13 cellular contexts compared by ENCODE assay signal in genomic region chr1:12451560-12451900, GRCh38.
A peak's percentile ranks its signal among the peaks of the same experiment; 100 is the strongest.
DNase-seq lines count a peak whose midpoint lies in the region; ATAC-seq and TF ChIP-seq lines count a peak whose summit lies in the region.
"Had no signal": no experiment of that assay in that cellular context is flagged by ENCODE, and none has a peak within 500 bp of the region (broad histone marks: within the 10 kb centered on the region; RNA-seq: fewer than 3 reads in every experiment).

No MANE protein-coding gene starts in this region.

- H3K36me3 ChIP-seq in IMR-90 (ENCODE audit: control insufficient read depth, insufficient read depth, low read length): peaks cover 3% of the 10 kb centered on the region; the same call in 1 of the 2 replicates
- H3K36me3 ChIP-seq in thoracic aorta: no peaks in the 10 kb centered on the region

- H3K27me3 ChIP-seq in IMR-90 (ENCODE audit: control insufficient read depth, insufficient read depth, low read length): no peaks in the 10 kb centered on the region
- no peaks in the 10 kb centered on the region for H3K27me3 ChIP-seq in thoracic aorta (replicated peaks; ENCODE audit: insufficient read depth)
- H3K27me3 ChIP-seq: foreskin keratinocyte had no signal

- no peak overlapping the region for H4K8ac ChIP-seq in IMR-90 (ENCODE audit: low read depth in 2 of 2, low read length in 2 of 2)

- no peaks in the 10 kb centered on the region for H3K9me3 ChIP-seq in IMR-90 (ENCODE audit: control insufficient read depth, insufficient read depth, low read length)
- H3K9me3 ChIP-seq in thoracic aorta: no peaks in the 10 kb centered on the region

- H4K5ac ChIP-seq in IMR-90 (ENCODE audit: low read depth, low read length): no peak overlapping the region

- H3K36me3 Mint-ChIP-seq in activated naive CD8-positive, alpha-beta T cell treated with anti-CD3 and anti-CD28 coated beads, Interleukin-2, amount 10 ng/mL, durations not matched to agents 7 days and 5 days: peaks cover 35% of the 10 kb centered on the region
- peaks cover 9% of the 10 kb centered on the region for H3K36me3 Mint-ChIP-seq in mesothelial cell of epicardium

- H3K79me1 ChIP-seq in IMR-90 (ENCODE audit: low read depth in 1 of 2, low read length in 2 of 2): peaks cover 5 to 36% of the 10 kb centered on the region in 2 experiments; a peak in 2 of 4 replicates

- H3K4me2 ChIP-seq in IMR-90 (ENCODE audit: low read depth, low read length): no peak overlapping the region
- H3K4me2 ChIP-seq: PC-9 had no signal

- no peak overlapping the region for H2AK9ac ChIP-seq in IMR-90 (replicated peaks; ENCODE audit: low read depth, low read length, poor library complexity)

- TF ChIP-seq CTCF in IMR-90 (conservative IDR thresholded peaks at IDR 0.05; ENCODE audit: low read depth, low read length) (no peak), mesothelial cell of epicardium (IDR thresholded peaks at IDR 0.05; ENCODE audit: unreplicated experiment) (no peak), thoracic aorta (IDR thresholded peaks at IDR 0.05) (no peak)

- no peaks in the 10 kb centered on the region for H3K27me3 Mint-ChIP-seq in activated naive CD8-positive, alpha-beta T cell treated with anti-CD3 and anti-CD28 coated beads, Interleukin-2, amount 10 ng/mL, durations not matched to agents 7 days and 5 days
- H3K27me3 Mint-ChIP-seq in mesothelial cell of epicardium (ENCODE audit: low read depth): no peaks in the 10 kb centered on the region

- no peaks in the 10 kb centered on the region for H4K20me1 ChIP-seq in IMR-90 (ENCODE audit: insufficient read depth, low read length)

- no peaks in the 10 kb centered on the region for H3K9me3 Mint-ChIP-seq in activated naive CD8-positive, alpha-beta T cell treated with anti-CD3 and anti-CD28 coated beads, Interleukin-2, amount 10 ng/mL, durations not matched to agents 7 days and 5 days
- H3K9me3 Mint-ChIP-seq in mesothelial cell of epicardium: no peaks in the 10 kb centered on the region

- in situ Hi-C loops in IMR-90 (cut with MboI; ENCODE audit: low sequenced_read_pairs): no loop called here

- ATAC-seq in IMR-90 (ENCODE audit: low read depth) (no peak), thoracic aorta (ENCODE audit: insufficient number of reproducible peaks, low FRiP score, low read depth) (no peak), HG02885 (IDR thresholded peaks at IDR 0.05; ENCODE audit: poor library complexity, unreplicated experiment) (no peak)
- no peak for ATAC-seq in activated naive CD8-positive, alpha-beta T cell treated with anti-CD3 and anti-CD28 coated beads, Interleukin-2, amount 10 ng/mL, durations not matched to agents 7 days and 5 days (ENCODE audit: low read depth)
- ATAC-seq: foreskin keratinocyte, left cardiac atrium had no signal

- H3K56ac ChIP-seq in IMR-90 (ENCODE audit: extremely low read depth, insufficient read depth, low read length): no peak overlapping the region

- peaks cover 28% of the 10 kb centered on the region for H3K9me1 ChIP-seq in IMR-90 (ENCODE audit: insufficient read depth, low read length)

- no peak overlapping the region for H2BK15ac ChIP-seq in IMR-90 (ENCODE audit: low read depth, low read length)

- H3K4me3 Mint-ChIP-seq in activated naive CD8-positive, alpha-beta T cell treated with anti-CD3 and anti-CD28 coated beads, Interleukin-2, amount 10 ng/mL, durations not matched to agents 7 days and 5 days: peak overlapping the region; percentile 84
- H3K4me3 Mint-ChIP-seq in mesothelial cell of epicardium: no peak overlapping the region

- H4K91ac ChIP-seq in IMR-90 (ENCODE audit: insufficient read depth, low read depth, low read length): no peak overlapping the region

- H3K18ac ChIP-seq in IMR-90 (ENCODE audit: low read depth, low read length): no peak overlapping the region

- dilution Hi-C loops in IMR-90 (cut with HindIII; ENCODE audit: low sequenced_read_pairs, unreplicated experiment): no loop called here

- H3K4me1 ChIP-seq in IMR-90 (ENCODE audit: control insufficient read depth, insufficient read depth, low read length): peaks cover 34% of the 10 kb centered on the region
- H3K4me1 ChIP-seq in thoracic aorta (ENCODE audit: control insufficient read depth in 1 of 2, low read depth in 2 of 2): peaks cover 86 to 99% of the 10 kb centered on the region in 2 donors

- no peak overlapping the region for H3K9ac ChIP-seq in IMR-90 (ENCODE audit: low read depth, low read length)
- H3K9ac ChIP-seq: GM23248 had no signal

- H3K14ac ChIP-seq in IMR-90 (replicated peaks; ENCODE audit: low read depth, low read length): no peak overlapping the region

- intact Hi-C loops in IMR-90 (cut with micrococcal nuclease): no loop called here

- H3K4me1 Mint-ChIP-seq in activated naive CD8-positive, alpha-beta T cell treated with anti-CD3 and anti-CD28 coated beads, Interleukin-2, amount 10 ng/mL, durations not matched to agents 7 days and 5 days: peaks cover 87% of the 10 kb centered on the region
- peaks cover 87% of the 10 kb centered on the region for H3K4me1 Mint-ChIP-seq in mesothelial cell of epicardium

- no peak overlapping the region for H2BK5ac ChIP-seq in IMR-90 (ENCODE audit: low read depth, low read length, poor library complexity, severe bottlenecking)

- CTCF ChIA-PET in IMR-90 (lab: Yijun Ruan, JAX): no interaction called here

- 0 out of 2 replicates have a peak overlapping the region, but pooled peaks have one; percentile 22 for H3K4ac ChIP-seq in IMR-90 (ENCODE audit: low read depth, low read length)

- TF ChIP-seq RAD21 in IMR-90 (IDR thresholded peaks at IDR 0.05; ENCODE audit: low read length): no peak

- TF ChIP-seq POLR2A in IMR-90 (IDR thresholded peaks at IDR 0.05; ENCODE audit: low read depth, low read length): no peak

- DNase-seq in IMR-90 (no peak), mesothelial cell of epicardium (ENCODE audit: low spot score in 2 of 2, unreplicated experiment in 2 of 2) (no peak), thoracic aorta (ENCODE audit: low spot score) (no peak)
- DNase-seq in activated naive CD8-positive, alpha-beta T cell treated with anti-CD3 and anti-CD28 coated beads, Interleukin-2, amount 10 ng/mL, durations not matched to agents 7 days and 5 days: no peak
- no peak for DNase-seq in activated CD4-positive, alpha-beta T cell treated with anti-CD3 and anti-CD28 coated beads for 1 hour
- no peak for DNase-seq in stimulated activated CD4-positive, alpha-beta T cell treated with anti-CD3 and anti-CD28 coated beads, Interleukin-2, amount 100 ng/mL, for 48 hours
- DNase-seq: activated gamma-delta T cell treated with Interleukin-2 at 50 U/mL for 16 hours; foreskin keratinocyte; GM23248; left cardiac atrium; PC-9; stimulated activated CD4-positive, alpha-beta T cell treated with anti-CD3 and anti-CD28 coated beads, Interleukin-4, amount 100 ng/mL, for 4 hours had no signal

- H2AFZ ChIP-seq in IMR-90 (replicated peaks; ENCODE audit: low read length, poor library complexity): no peak overlapping the region
- H2AFZ ChIP-seq: GM23248, PC-9 had no signal

- H2BK20ac ChIP-seq in IMR-90 (ENCODE audit: low read depth, low read length): no peak overlapping the region

- POLR2A ChIA-PET in IMR-90 (lab: Charles Lee; ENCODE audit: unreplicated experiment): no interaction called here
- POLR2A ChIA-PET in activated naive CD8-positive, alpha-beta T cell treated with anti-CD3 and anti-CD28 coated beads, Interleukin-2, amount 10 ng/mL, durations not matched to agents 7 days and 5 days (lab: Charles Lee): interaction anchor here (1.9 to 13.3 kb wide), 5 partner anchors 14 to 167 kb away, joined by 10 to 164 read pairs (median 14); partner anchors contain the start of gene DHRS3

- H3K4me3 ChIP-seq in IMR-90 (ENCODE audit: insufficient read depth, low read depth, low read length): no peak overlapping the region
- H3K4me3 ChIP-seq in thoracic aorta: no peak overlapping the region
- H3K4me3 ChIP-seq: GM23248, PC-9 had no signal

- peak overlapping the region; percentile 98 for H3K27ac Mint-ChIP-seq in activated naive CD8-positive, alpha-beta T cell treated with anti-CD3 and anti-CD28 coated beads, Interleukin-2, amount 10 ng/mL, durations not matched to agents 7 days and 5 days
- peak overlapping the region; percentile 97 for H3K27ac Mint-ChIP-seq in mesothelial cell of epicardium

- no TSS peak for BruUV-seq in IMR-90 (replicated peaks; lab: Mats Ljungman, UMichigan)

- WGBS in IMR-90 (ENCODE audit: extremely low coverage in 2 of 2, insufficient read length in 1 of 2), 2 experiments: 100% methylated on average over 2 of the region's 3 CpGs; no CpG with 5 or more reads in 1 of the 2 experiments

- H3K23ac ChIP-seq in IMR-90 (ENCODE audit: low read depth, low read length): no peak overlapping the region

- no peak overlapping the region for H2BK120ac ChIP-seq in IMR-90 (ENCODE audit: low read depth, low read length)

- H3K27ac ChIP-seq in IMR-90 (ENCODE audit: insufficient read depth, low read length) (no peak overlapping the region), thoracic aorta (peak overlapping the region; percentile 92 to 94)
- H3K27ac ChIP-seq: foreskin keratinocyte, GM23248, PC-9 had no signal

- H2AK5ac ChIP-seq in IMR-90 (ENCODE audit: low read depth, low read length): no peak overlapping the region

TF ChIP-seq in IMR-90, 13 proteins besides CTCF, POLR2A, EP300 and RAD21 (continues in another document):
- TF ChIP-seq CEBPB (IDR thresholded peaks at IDR 0.05; ENCODE audit: low read depth, low read length): no peak
- TF ChIP-seq MXI1 (IDR thresholded peaks at IDR 0.05; ENCODE audit: borderline replicate concordance, low read depth, low read length): no peak
- no peak for TF ChIP-seq ELK1 (IDR thresholded peaks at IDR 0.05; ENCODE audit: borderline replicate concordance, low read depth, low read length)
- no peak for TF ChIP-seq BHLHE40 (IDR thresholded peaks at IDR 0.05; ENCODE audit: low read depth, low read length)
- TF ChIP-seq CHD1 (IDR thresholded peaks at IDR 0.05; ENCODE audit: low read depth, low read length): no peak
- TF ChIP-seq USF2 (IDR thresholded peaks at IDR 0.05; ENCODE audit: low read depth, low read length): no peak
- no peak for TF ChIP-seq MAZ (IDR thresholded peaks at IDR 0.05; ENCODE audit: borderline replicate concordance, low read depth, low read length)
